ENCODE assay signal across 13 cellular contexts in genomic region chr4:176413171-176413570, GRCh38.
DNase-seq lines count a peak whose midpoint lies in the region; ATAC-seq and TF ChIP-seq lines count a peak whose summit lies in the region.
"Had no signal": no experiment of that assay in that cellular context is flagged by ENCODE, and none has a peak within 500 bp of the region (broad histone marks: within the 10 kb centered on the region; RNA-seq: fewer than 3 reads in every experiment).

No MANE protein-coding gene starts in this region.

- DNase-seq in GM10266 (ENCODE audit: extremely low spot score), result peak; percentile 8
- no peak for DNase-seq in germinal center (ENCODE audit: low spot score)
- DNase-seq in activated T-cell treated with anti-CD3 and anti-CD28 coated beads, Interleukin-2, amount 50 U/mL, for 1 hour, result no peak
- no peak for DNase-seq in retina
- no peak for DNase-seq in NCI-H69 (lab: John Stamatoyannopoulos, UW)
- DNase-seq: activated gamma-delta T cell treated with Interleukin-2 at 50 U/mL for 16 hours; CD4-positive, alpha-beta T cell; esophagus squamous epithelium; HFFc6; NK-92 treated with Interleukin-12 subunit alpha and Interleukin-12 subunit beta, amount 100 ng/mL, for 24 hours had no signal

- TF ChIP-seq CTCF in GM10266 (IDR thresholded peaks at IDR 0.05; ENCODE audit: control insufficient read depth, insufficient read depth, low read depth, missing control alignments), result no peak

- ATAC-seq in GM19035 (IDR thresholded peaks at IDR 0.05; ENCODE audit: unreplicated experiment) (peak; percentile 77), HG02571 (IDR thresholded peaks at IDR 0.05; ENCODE audit: unreplicated experiment) (peak; percentile 57), HG03378 (IDR thresholded peaks at IDR 0.05; ENCODE audit: unreplicated experiment) (peak; percentile 73)
